18 cellular contexts compared by ENCODE assay signal in genomic region chr2:158025263-158025996, GRCh38.
DNase-seq lines count a peak whose midpoint lies in the region; ATAC-seq and TF ChIP-seq lines count a peak whose summit lies in the region.
"Had no signal": no experiment of that assay in that cellular context is flagged by ENCODE, and none has a peak within 500 bp of the region (broad histone marks: within the 10 kb centered on the region; RNA-seq: fewer than 3 reads in every experiment).

No MANE protein-coding gene starts in this region.

- no peak for TF ChIP-seq CTCF in body of pancreas (IDR thresholded peaks at IDR 0.05)
- no peak for TF ChIP-seq CTCF in testis (IDR thresholded peaks at IDR 0.05)
- TF ChIP-seq CTCF in CD4-positive, alpha-beta T cell (IDR thresholded peaks at IDR 0.05) = no peak

- H3K36me3 ChIP-seq in body of pancreas (replicated peaks in 1 of 2; ENCODE audit: insufficient read depth in 1 of 2, low read depth in 2 of 2) (no peaks in the 10 kb centered on the region), testis (ENCODE audit: low read depth, missing control alignments) (no peaks in the 10 kb centered on the region)
- H3K36me3 ChIP-seq: stomach had no signal

- H3K4me1 ChIP-seq in body of pancreas = no peaks in the 10 kb centered on the region
- peaks cover 3% of the 10 kb centered on the region for H3K4me1 ChIP-seq in testis
- H3K4me1 ChIP-seq: stomach had no signal

- TF ChIP-seq POLR2A in body of pancreas (IDR thresholded peaks at IDR 0.05) (no peak), testis (IDR thresholded peaks at IDR 0.05) (no peak)

- no peak overlapping the region for H3K4me3 Mint-ChIP-seq in CD4-positive, alpha-beta T cell
- H3K4me3 Mint-ChIP-seq: activated naive CD4-positive, alpha-beta T cell treated with anti-CD3 and anti-CD28 coated beads, Interleukin-2, amount 50 U/mL, for 24 hours; endodermal cell had no signal

- no peaks in the 10 kb centered on the region for H3K36me3 Mint-ChIP-seq in CD4-positive, alpha-beta T cell (ENCODE audit: low read depth)
- H3K36me3 Mint-ChIP-seq: activated naive CD4-positive, alpha-beta T cell treated with anti-CD3 and anti-CD28 coated beads, Interleukin-2, amount 50 U/mL, for 24 hours had no signal

- no peak overlapping the region for H3K27ac Mint-ChIP-seq in CD4-positive, alpha-beta T cell
- H3K27ac Mint-ChIP-seq: activated naive CD4-positive, alpha-beta T cell treated with anti-CD3 and anti-CD28 coated beads, Interleukin-2, amount 50 U/mL, for 24 hours; endodermal cell had no signal

- no peaks in the 10 kb centered on the region for H3K9me3 ChIP-seq in body of pancreas
- no peaks in the 10 kb centered on the region for H3K9me3 ChIP-seq in testis
- H3K9me3 ChIP-seq in CD4-positive, alpha-beta T cell (ENCODE audit: control insufficient read depth, low read length) = no peaks in the 10 kb centered on the region
- H3K9me3 ChIP-seq: stomach had no signal

- intact Hi-C loops in body of pancreas (cut with DNase I) (no loop called here), testis (cut with DNase I; ENCODE audit: low total_unique reads) (no loop called here)
- intact Hi-C loops in CD4-positive, alpha-beta T cell (cut with DNase I, micrococcal nuclease) = loop anchor here (2.0 to 10.0 kb wide), 4 partner anchors 429 to 1089 kb away; partner anchors contain the start of genes CCDC148 (in 1 of the 2) and PKP4 (in 1 of the 2)

- no peaks in the 10 kb centered on the region for H3K9me3 Mint-ChIP-seq in CD4-positive, alpha-beta T cell
- H3K9me3 Mint-ChIP-seq: activated naive CD4-positive, alpha-beta T cell treated with anti-CD3 and anti-CD28 coated beads, Interleukin-2, amount 50 U/mL, for 24 hours; endodermal cell had no signal

- DNase-seq in AG08396 (ENCODE audit: low spot score) (peak; percentile 51), HCEC 1CT (peak; percentile 35), body of pancreas (no peak), hepatic stellate cell (ENCODE audit: low spot score) (peak; percentile 24), testis (no peak), NCI-H187 (lab: John Stamatoyannopoulos, UW) (no peak)
- DNase-seq in CD4-positive, alpha-beta T cell = no peak
- DNase-seq: ACHN; activated CD4-positive, alpha-beta T cell treated with anti-CD3 and anti-CD28 coated beads, Interleukin-2, amount 50 U/mL, for 4 hours; activated T-cell treated with anti-CD3 and anti-CD28 coated beads, Interleukin-2, amount 50 U/mL, for 1 hour; DMS153; endodermal cell; glutamatergic neuron; islet precursor cell; PC-3; stomach had no signal

- CTCF ChIA-PET in CD4-positive, alpha-beta T cell (lab: Charles Lee) = interaction anchor here (0.7 to 1.8 kb wide), 3 partner anchors 14 to 729 kb away, joined by 3 to 21 read pairs (median 4); no protein-coding TSS in a partner anchor

- H3K27me3 ChIP-seq in body of pancreas = no peaks in the 10 kb centered on the region
- H3K27me3 ChIP-seq in testis = no peaks in the 10 kb centered on the region
- no peaks in the 10 kb centered on the region for H3K27me3 ChIP-seq in CD4-positive, alpha-beta T cell (ENCODE audit: control insufficient read depth, insufficient read depth, low read length)
- H3K27me3 ChIP-seq: stomach had no signal

- peaks cover 11% of the 10 kb centered on the region for H3K4me1 Mint-ChIP-seq in CD4-positive, alpha-beta T cell (ENCODE audit: low read depth)

- H3K27me3 Mint-ChIP-seq in CD4-positive, alpha-beta T cell = no peaks in the 10 kb centered on the region
- H3K27me3 Mint-ChIP-seq: activated naive CD4-positive, alpha-beta T cell treated with anti-CD3 and anti-CD28 coated beads, Interleukin-2, amount 50 U/mL, for 24 hours had no signal

- no peak overlapping the region for H3K4me3 ChIP-seq in body of pancreas
- no peak overlapping the region for H3K4me3 ChIP-seq in testis
- H3K4me3 ChIP-seq: stomach had no signal

- POLR2A ChIA-PET in CD4-positive, alpha-beta T cell (lab: Charles Lee) = no interaction called here

- WGBS in body of pancreas, 2 donors = 60 to 68% methylated on average over 11 of the region's 11 CpGs
- WGBS in testis, 2 donors = 65 to 73% methylated on average over 11 of the region's 11 CpGs

- no peak overlapping the region for H3K27ac ChIP-seq in body of pancreas
- H3K27ac ChIP-seq in testis = no peak overlapping the region
- no peak overlapping the region for H3K27ac ChIP-seq in CD4-positive, alpha-beta T cell (ENCODE audit: low read depth, low read length)
- H3K27ac ChIP-seq: stomach had no signal

- ATAC-seq in body of pancreas (peak; percentile 27), GM21515 (IDR thresholded peaks at IDR 0.05; ENCODE audit: unreplicated experiment) (no peak)
- no peak for ATAC-seq in CD4-positive, alpha-beta T cell (ENCODE audit: poor library complexity)
- ATAC-seq: PC-3 had no signal

Comparison
In these comparisons a context has a peak if more than half of its experiments do, and no peak if none do; other contexts are left out.
1. DNase-seq: peak in AG08396 (single experiment), HCEC 1CT (single experiment) and hepatic stellate cell (single experiment); none in body of pancreas (0 of 4), testis (single experiment), NCI-H187 (0 of 2) and CD4-positive, alpha-beta T cell (0 of 10).
2. intact Hi-C loops: an anchor here in CD4-positive, alpha-beta T cell (2.0 to 10.0 kb wide); none called in body of pancreas and testis.